In the genomic region with DNA sequence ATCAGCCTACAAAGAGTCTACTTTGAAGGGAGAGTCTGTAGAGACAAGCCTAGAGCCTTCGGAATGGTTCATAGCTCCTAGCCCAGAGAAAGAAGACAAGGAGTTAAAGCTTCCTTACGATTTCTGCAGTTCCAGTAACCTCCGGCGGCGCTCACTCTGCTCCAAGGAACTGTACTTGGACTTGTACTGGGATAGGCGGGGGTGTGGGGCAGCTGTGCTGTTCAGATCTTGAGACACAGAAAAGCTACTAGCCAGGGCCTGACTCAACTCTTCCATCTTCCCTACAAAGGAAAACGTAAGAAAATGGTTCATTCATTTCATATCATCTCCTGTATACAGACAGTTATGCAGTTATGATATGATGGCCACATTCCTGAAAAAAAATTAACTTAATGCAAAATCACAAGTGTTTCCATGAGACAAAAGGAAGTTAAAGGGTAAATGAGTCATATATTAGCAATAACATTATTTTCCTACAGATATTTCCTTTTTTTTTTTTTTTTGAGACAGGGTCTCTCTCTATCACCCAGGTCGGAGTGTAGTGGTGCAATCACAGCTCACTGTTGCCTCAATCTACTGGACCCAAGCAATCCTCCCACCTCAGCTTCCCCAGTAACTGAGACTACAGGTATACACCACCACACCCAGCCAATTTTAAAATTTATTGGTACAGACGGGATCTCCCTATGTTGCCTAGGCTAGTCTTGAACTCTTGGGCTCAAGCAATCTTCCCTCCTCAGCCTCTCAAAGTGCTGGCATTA, we compare ENCODE assay signal across 8 cellular contexts. TPM values are rescaled to one million over a fixed set of nuclear protein-coding genes. Genes with fewer than 3 reads are reported as not detected.
A peak's percentile ranks its signal among the peaks of the same experiment; 100 is the strongest.
DNase-seq lines count a peak whose midpoint lies in the region; ATAC-seq and TF ChIP-seq lines count a peak whose summit lies in the region.

No MANE protein-coding gene starts in this region.

- H3K27ac Mint-ChIP-seq in GM23338 (peak overlapping the region; percentile 54; the same call in 1 of the 2 replicates), WTC11 (peak overlapping the region; percentile 44), glutamatergic neuron (ENCODE audit: unreplicated experiment) (peak overlapping the region; percentile 79)
- H3K27ac Mint-ChIP-seq in stimulated activated memory B cell treated with anti-CD40 and anti-IgM and Interleukin-4, amounts not matched to agents 10 μg/mL and 1 μg/mL and 100 μg/mL, for 72 hours, result no peak overlapping the region

- H3K36me3 ChIP-seq in GM23338 (ENCODE audit: insufficient read depth), result peaks cover 12% of the 10 kb centered on the region
- H3K36me3 ChIP-seq in skeletal muscle satellite cell (ENCODE audit: insufficient read depth, low read length), result peaks cover 37% of the 10 kb centered on the region
- peaks cover 0 to 47% (median 8%) of the 10 kb centered on the region in 4 donors for H3K36me3 ChIP-seq in right lobe of liver

- 43% methylated on average over 3 of the region's 9 CpGs for WGBS in right lobe of liver (ENCODE audit: insufficient coverage, low coverage, low lambda C conversion rate, missing lambda C conversion rate)

- intact Hi-C loops in right lobe of liver (cut with DNase I), result no loop called here

- H3K9ac ChIP-seq in skeletal muscle satellite cell (ENCODE audit: low read depth, low read length), result peak overlapping the region; percentile 75

- H3K4me3 Mint-ChIP-seq in GM23338, result no peak overlapping the region; the same call in 2 of the 3 replicates
- H3K4me3 Mint-ChIP-seq in WTC11, result no peak overlapping the region
- peak overlapping the region; percentile 55 for H3K4me3 Mint-ChIP-seq in glutamatergic neuron (ENCODE audit: unreplicated experiment)
- no peak overlapping the region for H3K4me3 Mint-ChIP-seq in stimulated activated memory B cell treated with anti-CD40 and anti-IgM and Interleukin-4, amounts not matched to agents 10 μg/mL and 1 μg/mL and 100 μg/mL, for 72 hours

- POLR2A ChIA-PET in WTC11 (lab: Charles Lee), result interaction anchor here (0.6 kb wide), 1 partner anchor 40 kb away, joined by 4 read pairs; no protein-coding TSS in a partner anchor

- DNase-seq in GM23338 (ENCODE audit: low spot score), result no peak
- DNase-seq in WTC11 (ENCODE audit: low spot score), result no peak
- peak; percentile 23 for DNase-seq in glutamatergic neuron
- no peak for DNase-seq in right lobe of liver
- DNase-seq in NCI-H1930 (lab: John Stamatoyannopoulos, UW), result no peak

- H4K20me1 ChIP-seq in GM23338 (replicated peaks; ENCODE audit: insufficient read depth), result no peaks in the 10 kb centered on the region; the same call in 1 of the 2 replicates

- TF ChIP-seq POLR2A in right lobe of liver (IDR thresholded peaks at IDR 0.05), result no peak

- H3K4me2 ChIP-seq in GM23338, result no peak overlapping the region
- peak overlapping the region; percentile 80 for H3K4me2 ChIP-seq in skeletal muscle satellite cell (ENCODE audit: low read length)

- no peaks in the 10 kb centered on the region for H3K9me2 ChIP-seq in GM23338 (ENCODE audit: insufficient read depth)

- H3K4me3 ChIP-seq in GM23338 (no peak overlapping the region), skeletal muscle satellite cell (ENCODE audit: low read length) (peak overlapping the region; percentile 59), right lobe of liver (no peak overlapping the region)

- H3K27ac ChIP-seq in GM23338 (ENCODE audit: low read depth) (peak overlapping the region; percentile 27; the same call in 1 of the 2 replicates), right lobe of liver (peak overlapping the region in 1 of 3 donors; percentile 9)

- H3K27me3 ChIP-seq in GM23338 (ENCODE audit: insufficient read depth) (no peaks in the 10 kb centered on the region), skeletal muscle satellite cell (ENCODE audit: control insufficient read depth, insufficient read depth, low read length) (no peaks in the 10 kb centered on the region), right lobe of liver (no peaks in the 10 kb centered on the region)

- H3K9me3 Mint-ChIP-seq in GM23338, result no peaks in the 10 kb centered on the region
- H3K9me3 Mint-ChIP-seq in WTC11, result no peaks in the 10 kb centered on the region
- peaks cover 2% of the 10 kb centered on the region for H3K9me3 Mint-ChIP-seq in glutamatergic neuron (ENCODE audit: unreplicated experiment)
- H3K9me3 Mint-ChIP-seq in stimulated activated memory B cell treated with anti-CD40 and anti-IgM and Interleukin-4, amounts not matched to agents 10 μg/mL and 1 μg/mL and 100 μg/mL, for 72 hours, result no peaks in the 10 kb centered on the region

- no peak overlapping the region for H2AFZ ChIP-seq in GM23338

- CTCF ChIA-PET in WTC11 (lab: Charles Lee), result interaction anchor here (0.6 to 1.6 kb wide), 3 partner anchors 65 to 122 kb away, joined by 3 to 4 read pairs (median 4); no protein-coding TSS in a partner anchor

- no peaks in the 10 kb centered on the region for H3K9me3 ChIP-seq in skeletal muscle satellite cell (replicated peaks; ENCODE audit: low read length)
- H3K9me3 ChIP-seq in right lobe of liver, result no peaks in the 10 kb centered on the region

- H3K36me3 Mint-ChIP-seq in GM23338 (ENCODE audit: low read depth) (peaks cover 30% of the 10 kb centered on the region), WTC11 (peaks cover 25% of the 10 kb centered on the region), glutamatergic neuron (ENCODE audit: unreplicated experiment) (peaks cover 6% of the 10 kb centered on the region)
- H3K36me3 Mint-ChIP-seq in stimulated activated memory B cell treated with anti-CD40 and anti-IgM and Interleukin-4, amounts not matched to agents 10 μg/mL and 1 μg/mL and 100 μg/mL, for 72 hours, result peaks cover 36% of the 10 kb centered on the region

- H3F3A ChIP-seq in GM23338 (replicated peaks; ENCODE audit: low read depth), result 0 out of 2 replicates have a peak, but pooled peaks cover 5% of the 10 kb centered on the region

- H3K4me1 Mint-ChIP-seq in GM23338 (peaks cover 1% of the 10 kb centered on the region), WTC11 (peaks cover 1% of the 10 kb centered on the region), glutamatergic neuron (ENCODE audit: low read depth, unreplicated experiment) (peaks cover 12% of the 10 kb centered on the region)
- H3K4me1 Mint-ChIP-seq in stimulated activated memory B cell treated with anti-CD40 and anti-IgM and Interleukin-4, amounts not matched to agents 10 μg/mL and 1 μg/mL and 100 μg/mL, for 72 hours, result peaks cover 21% of the 10 kb centered on the region

- TF ChIP-seq CTCF in GM23338 (conservative IDR thresholded peaks at IDR 0.05; ENCODE audit: low read depth in 2 of 2) (no peak), WTC11 (IDR thresholded peaks at IDR 0.05) (no peak), glutamatergic neuron (IDR thresholded peaks at IDR 0.05; ENCODE audit: partially characterized antibody, unreplicated experiment) (no peak), right lobe of liver (IDR thresholded peaks at IDR 0.05) (no peak)

- H3K4me1 ChIP-seq in GM23338 (ENCODE audit: insufficient read depth) (peaks cover 3% of the 10 kb centered on the region; the same call in 1 of the 2 replicates), skeletal muscle satellite cell (ENCODE audit: control insufficient read depth, insufficient read depth, low read length) (peaks cover 21% of the 10 kb centered on the region), right lobe of liver (no peaks in the 10 kb centered on the region)

- peaks cover 3% of the 10 kb centered on the region; the same call in 1 of the 2 replicates for H3K79me2 ChIP-seq in GM23338 (replicated peaks; ENCODE audit: insufficient read depth)

- H3K27me3 Mint-ChIP-seq in GM23338 (ENCODE audit: insufficient read depth, low read depth, poor library complexity) (peaks cover 7% of the 10 kb centered on the region), WTC11 (ENCODE audit: low read depth) (no peaks in the 10 kb centered on the region), glutamatergic neuron (ENCODE audit: unreplicated experiment) (peaks cover 4% of the 10 kb centered on the region)
- no peaks in the 10 kb centered on the region for H3K27me3 Mint-ChIP-seq in stimulated activated memory B cell treated with anti-CD40 and anti-IgM and Interleukin-4, amounts not matched to agents 10 μg/mL and 1 μg/mL and 100 μg/mL, for 72 hours

- ATAC-seq in GM23338 (no peak), WTC11 (no peak), right lobe of liver (no peak), GM21423 (IDR thresholded peaks at IDR 0.05; ENCODE audit: unreplicated experiment) (no peak)
- ATAC-seq in stimulated activated memory B cell treated with anti-CD40 and anti-IgM and Interleukin-4, amounts not matched to agents 10 μg/mL and 1 μg/mL and 100 μg/mL, for 72 hours, result no peak

TF ChIP-seq in GM23338, 12 proteins besides CTCF, POLR2A, EP300 and RAD21 (continues in another document):
- no peak for TF ChIP-seq EZH2 (IDR thresholded peaks at IDR 0.05; ENCODE audit: low read depth, unreplicated experiment)
- TF ChIP-seq POLR2AphosphoS5 (IDR thresholded peaks at IDR 0.05; ENCODE audit: low read depth), result no peak

RNA-seq across cellular contexts. Expression of a gene that starts 4.6 kb away (rescaled TPM):
- 27.7 and 31.5 TPM in 2 replicates for total RNA-seq in GM23338 (2014; rRNA removed; shearing (Covaris generic))
- 20.5 and 22.4 TPM in 2 replicates for polyA plus RNA-seq in GM23338 (2016; fragmentation: Nextera tagmentation; extraction: Ambion mirVana)
- total RNA-seq in WTC11 (2021) (25.9 to 28.4 TPM (median 27.9 TPM) in 3 replicates), glutamatergic neuron (ENCODE audit: unreplicated experiment) (15.5 TPM), right lobe of liver (10 to 100 TPM; 11.1 to 19.4 (median 13.3) TPM)
- 25.6 and 27.1 TPM in 2 replicates for total RNA-seq in skeletal muscle satellite cell (2012; rRNA removed)

RNA-seq across cellular contexts. Expression of a gene that starts 19.1 kb away (rescaled TPM):
- total RNA-seq in GM23338 (2014; rRNA removed; shearing (Covaris generic)), result 315 and 319 TPM in 2 replicates
- 210 and 219 TPM in 2 replicates for polyA plus RNA-seq in GM23338 (2016; fragmentation: Nextera tagmentation; extraction: Ambion mirVana)
- total RNA-seq in WTC11 (2021), result 93.7 to 107 TPM (median 94.8 TPM) in 3 replicates
- total RNA-seq in glutamatergic neuron (ENCODE audit: unreplicated experiment), result 33.6 TPM
- 130 and 165 TPM in 2 replicates for total RNA-seq in skeletal muscle satellite cell (2012; rRNA removed)
- 100 to 1,000 TPM in 2 of 6 experiments, 10 to 100 TPM in 4; 37.7 to 192 (median 44.4) TPM for total RNA-seq in right lobe of liver

RNA-seq across cellular contexts. Expression of a gene that starts 26.8 kb away (rescaled TPM):
- total RNA-seq in GM23338 (2014; rRNA removed; shearing (Covaris generic)), result 14.6 and 21.2 TPM in 2 replicates
- 4.9 and 6.2 TPM in 2 replicates for polyA plus RNA-seq in GM23338 (2016; fragmentation: Nextera tagmentation; extraction: Ambion mirVana)
- total RNA-seq in WTC11 (2021), result 17.8 to 19.8 TPM (median 18.9 TPM) in 3 replicates
- total RNA-seq in glutamatergic neuron (ENCODE audit: unreplicated experiment), result 21.2 TPM
- 15.2 and 16.8 TPM in 2 replicates for total RNA-seq in skeletal muscle satellite cell (2012; rRNA removed)
- total RNA-seq in right lobe of liver, result 10 to 100 TPM; 12.0 to 17.2 (median 14.2) TPM

RNA-seq across cellular contexts. Expression of a gene that starts 41.8 kb away (rescaled TPM):
- total RNA-seq in GM23338 (2014; rRNA removed; shearing (Covaris generic)), result 27.2 and 32.7 TPM in 2 replicates
- polyA plus RNA-seq in GM23338 (2016; fragmentation: Nextera tagmentation; extraction: Ambion mirVana), result 12.1 and 13.3 TPM in 2 replicates
- 36.1 to 45.5 TPM (median 36.6 TPM) in 3 replicates for total RNA-seq in WTC11 (2021)
- total RNA-seq in glutamatergic neuron (ENCODE audit: unreplicated experiment), result 138 TPM
- total RNA-seq in skeletal muscle satellite cell (2012; rRNA removed), result 13.9 and 20.8 TPM in 2 replicates
- total RNA-seq in right lobe of liver, result 10 to 100 TPM in 3 of 6 experiments, 1 to 10 TPM in 3; 7.6 to 15.4 (median 10.0) TPM
